In genomic region chrX:149208285-149208684, GRCh38 we compare ENCODE assay signal across 32 cellular contexts.
"Had no signal": no experiment of that assay in that cellular context is flagged by ENCODE, and none has a peak within 500 bp of the region (broad histone marks: within the 10 kb centered on the region; RNA-seq: fewer than 3 reads in every experiment).

No MANE protein-coding gene starts in this region.

- H3K4me1 Mint-ChIP-seq: activated CD8-positive, alpha-beta memory T cell treated with anti-CD3 and anti-CD28 coated beads, Interleukin-2, amount 10 ng/mL, durations not matched to agents 7 days and 5 days; activated naive CD4-positive, alpha-beta T cell treated with anti-CD3 and anti-CD28 coated beads, Interleukin-2, amount 50 U/mL, for 24 hours had no signal

- H3K27me3 ChIP-seq: adrenal gland, body of pancreas, colonic mucosa, esophagus squamous epithelium, gastroesophageal sphincter had no signal

- H3K4me3 Mint-ChIP-seq: activated CD4-positive, alpha-beta memory T cell treated with anti-CD3 and anti-CD28 coated beads for 36 hours; activated CD4-positive, alpha-beta T cell treated with anti-CD3 and anti-CD28 coated beads for 36 hours; activated CD4-positive, alpha-beta T cell treated with anti-CD3 and anti-CD28 coated beads, Interleukin-2, amount 10 ng/mL, durations not matched to agents 24 days and 14 days; activated CD8-positive, alpha-beta memory T cell treated with anti-CD3 and anti-CD28 coated beads, Interleukin-2, amount 10 ng/mL, durations not matched to agents 7 days and 5 days; activated CD8-positive, alpha-beta T cell treated with anti-CD3 and anti-CD28 coated beads, Interleukin-2, amount 10 ng/mL, durations not matched to agents 7 days and 5 days; activated naive CD4-positive, alpha-beta T cell treated with anti-CD3 and anti-CD28 coated beads for 36 hours; activated naive CD4-positive, alpha-beta T cell treated with anti-CD3 and anti-CD28 coated beads, Interleukin-2, amount 50 U/mL, for 24 hours; activated naive CD8-positive, alpha-beta T cell treated with anti-CD3 and anti-CD28 coated beads for 36 hours; activated naive CD8-positive, alpha-beta T cell treated with anti-CD3 and anti-CD28 coated beads, Interleukin-2, amount 50 U/mL, for 24 hours; activated T-helper 1 cell treated with anti-CD3 and anti-CD28 coated beads, Interleukin-12 subunit alpha, Interleukin-12 subunit beta, Interleukin-2, Interleukin-4 antibody, amounts not matched to agents 30 ng/mL and 10 ng/mL and 1 ng/mL, durations not matched to agents 14 hours and 24 hours and 36 hours had no signal

- H3K9me3 Mint-ChIP-seq: activated CD4-positive, alpha-beta memory T cell treated with anti-CD3 and anti-CD28 coated beads for 36 hours; activated CD4-positive, alpha-beta T cell treated with anti-CD3 and anti-CD28 coated beads, Interleukin-2, amount 10 ng/mL, durations not matched to agents 24 days and 14 days; activated naive CD4-positive, alpha-beta T cell treated with anti-CD3 and anti-CD28 coated beads for 36 hours; activated naive CD4-positive, alpha-beta T cell treated with anti-CD3 and anti-CD28 coated beads, Interleukin-2, amount 50 U/mL, for 24 hours; activated naive CD8-positive, alpha-beta T cell treated with anti-CD3 and anti-CD28 coated beads for 36 hours; activated naive CD8-positive, alpha-beta T cell treated with anti-CD3 and anti-CD28 coated beads, Interleukin-2, amount 50 U/mL, for 24 hours; activated T-helper 1 cell treated with anti-CD3 and anti-CD28 coated beads, Interleukin-12 subunit alpha, Interleukin-12 subunit beta, Interleukin-2, Interleukin-4 antibody, amounts not matched to agents 30 ng/mL and 10 ng/mL and 1 ng/mL, durations not matched to agents 14 hours and 24 hours and 36 hours; activated T-helper 2 cell treated with anti-CD3 and anti-CD28 coated beads, Interferon-gamma antibody, Interleukin-2, Interleukin-4, amounts not matched to agents 10 μg/mL and 5 μg/mL and 100 μg/mL, durations not matched to agents 14 hours and 24 hours and 36 hours had no signal

- H3K4me1 ChIP-seq: adrenal gland, body of pancreas, colonic mucosa, esophagus squamous epithelium, gastroesophageal sphincter, heart right ventricle had no signal

- H3K4me3 ChIP-seq: adrenal gland, body of pancreas, colonic mucosa, esophagus squamous epithelium, gastroesophageal sphincter, heart right ventricle had no signal

- H3K27me3 Mint-ChIP-seq: activated CD4-positive, alpha-beta T cell treated with anti-CD3 and anti-CD28 coated beads, Interleukin-2, amount 10 ng/mL, durations not matched to agents 24 days and 14 days; activated CD8-positive, alpha-beta memory T cell treated with anti-CD3 and anti-CD28 coated beads, Interleukin-2, amount 10 ng/mL, durations not matched to agents 7 days and 5 days had no signal

- H3K27ac ChIP-seq: adrenal gland, body of pancreas, colonic mucosa, epithelial cell of prostate, esophagus squamous epithelium, gastroesophageal sphincter had no signal

- H3K36me3 Mint-ChIP-seq: activated CD4-positive, alpha-beta memory T cell treated with anti-CD3 and anti-CD28 coated beads for 36 hours; activated CD8-positive, alpha-beta memory T cell treated with anti-CD3 and anti-CD28 coated beads, Interleukin-2, amount 10 ng/mL, durations not matched to agents 7 days and 5 days; activated naive CD4-positive, alpha-beta T cell treated with anti-CD3 and anti-CD28 coated beads, Interleukin-2, amount 50 U/mL, for 24 hours; activated naive CD8-positive, alpha-beta T cell treated with anti-CD3 and anti-CD28 coated beads for 36 hours had no signal

- H3K27ac Mint-ChIP-seq: activated CD4-positive, alpha-beta memory T cell treated with anti-CD3 and anti-CD28 coated beads for 36 hours; activated CD4-positive, alpha-beta T cell treated with anti-CD3 and anti-CD28 coated beads for 36 hours; activated CD4-positive, alpha-beta T cell treated with anti-CD3 and anti-CD28 coated beads, Interleukin-2, amount 10 ng/mL, durations not matched to agents 24 days and 14 days; activated CD8-positive, alpha-beta memory T cell treated with anti-CD3 and anti-CD28 coated beads, Interleukin-2, amount 10 ng/mL, durations not matched to agents 7 days and 5 days; activated CD8-positive, alpha-beta T cell treated with anti-CD3 and anti-CD28 coated beads, Interleukin-2, amount 10 ng/mL, durations not matched to agents 7 days and 5 days; activated naive CD4-positive, alpha-beta T cell treated with anti-CD3 and anti-CD28 coated beads for 36 hours; activated naive CD4-positive, alpha-beta T cell treated with anti-CD3 and anti-CD28 coated beads, Interleukin-2, amount 50 U/mL, for 24 hours; activated naive CD8-positive, alpha-beta T cell treated with anti-CD3 and anti-CD28 coated beads for 36 hours; activated naive CD8-positive, alpha-beta T cell treated with anti-CD3 and anti-CD28 coated beads, Interleukin-2, amount 50 U/mL, for 24 hours; activated T-helper 1 cell treated with anti-CD3 and anti-CD28 coated beads, Interleukin-12 subunit alpha, Interleukin-12 subunit beta, Interleukin-2, Interleukin-4 antibody, amounts not matched to agents 30 ng/mL and 10 ng/mL and 1 ng/mL, durations not matched to agents 14 hours and 24 hours and 36 hours; activated T-helper 2 cell treated with anti-CD3 and anti-CD28 coated beads, Interferon-gamma antibody, Interleukin-2, Interleukin-4, amounts not matched to agents 10 μg/mL and 5 μg/mL and 100 μg/mL, durations not matched to agents 14 hours and 24 hours and 36 hours had no signal

- FAIRE-seq: endometrium, endothelial cell of umbilical vein had no signal

- ATAC-seq: activated CD4-positive, alpha-beta T cell treated with anti-CD3 and anti-CD28 coated beads for 36 hours; activated CD8-positive, alpha-beta memory T cell treated with anti-CD3 and anti-CD28 coated beads, Interleukin-2, amount 10 ng/mL, durations not matched to agents 7 days and 5 days; activated CD8-positive, alpha-beta T cell treated with anti-CD3 and anti-CD28 coated beads, Interleukin-2, amount 10 ng/mL, durations not matched to agents 7 days and 5 days; body of pancreas; gastroesophageal sphincter had no signal

- H3K36me3 ChIP-seq: adrenal gland, colonic mucosa, esophagus squamous epithelium, gastroesophageal sphincter, heart right ventricle had no signal

- DNase-seq: activated CD4-positive, alpha-beta memory T cell treated with anti-CD3 and anti-CD28 coated beads for 36 hours; activated CD4-positive, alpha-beta T cell treated with anti-CD3 and anti-CD28 coated beads for 36 hours; activated CD4-positive, alpha-beta T cell treated with anti-CD3 and anti-CD28 coated beads, Interleukin-2, amount 10 ng/mL, durations not matched to agents 24 days and 14 days; activated CD4-positive, CD25-positive, alpha-beta regulatory T cell; activated CD4-positive, CD25-positive, alpha-beta regulatory T cell treated with anti-CD3 and anti-CD28 coated beads, Interleukin-2, amount 50 U/mL, for 72 hours; activated CD8-positive, alpha-beta memory T cell treated with anti-CD3 and anti-CD28 coated beads, Interleukin-2, amount 10 ng/mL, durations not matched to agents 7 days and 5 days; activated CD8-positive, alpha-beta memory T cell treated with anti-CD3 and anti-CD28 coated beads, Interleukin-2, amount 50 U/mL, for 4 hours; activated CD8-positive, alpha-beta T cell treated with anti-CD3 and anti-CD28 coated beads, Interleukin-2, amount 10 ng/mL, durations not matched to agents 7 days and 5 days; activated effector memory CD4-positive, alpha-beta T cell treated with anti-CD3 and anti-CD28 coated beads, Interleukin-2, amount 50 U/mL, for 16 hours; activated naive CD4-positive, alpha-beta T cell treated with anti-CD3 and anti-CD28 coated beads for 36 hours; activated naive CD8-positive, alpha-beta T cell treated with anti-CD3 and anti-CD28 coated beads for 36 hours; activated naive CD8-positive, alpha-beta T cell treated with anti-CD3 and anti-CD28 coated beads, Interleukin-2, amount 50 U/mL, for 24 hours; activated T-cell treated with anti-CD3 and anti-CD28 coated beads, Interleukin-2, amount 50 U/mL, for 1 hour; activated T-cell treated with anti-CD3 and anti-CD28 coated beads, Interleukin-2, amount 50 U/mL, for 48 hours; adrenal gland; amygdala; aorta; body of pancreas; caudate nucleus; colonic mucosa; effector CD8-positive, alpha-beta T cell; esophagus squamous epithelium; foreskin melanocyte; T-helper 2 cell had no signal

- H3K9me3 ChIP-seq: adrenal gland, body of pancreas, colonic mucosa, esophagus squamous epithelium, gastroesophageal sphincter, heart right ventricle had no signal
